ENCODE assay signal across 23 cellular contexts in the genomic region with DNA sequence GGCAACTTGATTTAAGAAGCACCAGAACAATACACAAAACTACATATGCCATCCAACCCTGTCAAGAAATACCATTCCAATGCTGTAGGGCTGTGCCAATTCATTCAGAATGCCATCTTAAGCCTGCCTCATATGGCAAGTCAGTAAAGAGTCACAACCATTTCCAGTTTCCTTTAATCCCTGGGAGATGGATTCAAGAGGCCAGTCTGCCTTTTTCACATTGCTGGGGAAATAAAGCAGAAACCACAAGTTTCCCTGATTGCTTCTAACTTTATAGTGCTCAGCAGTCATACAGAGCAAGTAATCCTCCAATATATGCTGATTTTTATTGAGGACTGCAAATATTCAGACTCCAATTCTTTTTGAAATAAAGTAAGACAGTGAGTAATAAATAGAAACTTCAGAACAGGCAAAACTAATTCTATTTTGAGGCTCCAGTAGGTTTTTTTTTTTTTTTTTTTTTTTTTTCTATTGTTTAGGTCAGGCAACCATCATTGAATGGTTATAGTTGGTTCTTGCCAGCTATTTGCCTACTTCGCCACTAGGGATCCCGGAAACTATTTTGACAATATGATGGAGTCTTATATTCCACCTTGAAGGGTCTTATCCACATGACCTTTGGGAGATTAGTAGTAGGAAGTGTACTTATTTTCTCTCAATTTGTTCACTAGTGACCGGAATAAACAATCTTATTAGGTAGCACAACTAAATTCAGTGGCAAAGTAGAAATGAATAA.
DNase-seq lines count a peak whose midpoint lies in the region; ATAC-seq, FAIRE-seq and TF ChIP-seq lines count a peak whose summit lies in the region.
"Had no signal": no experiment of that assay in that cellular context is flagged by ENCODE, and none has a peak within 500 bp of the region (broad histone marks: within the 10 kb centered on the region; RNA-seq: fewer than 3 reads in every experiment).

No MANE protein-coding gene starts in this region.

- no peak for TF ChIP-seq POLR2A in HepG2 (IDR thresholded peaks at IDR 0.05; ENCODE audit: insufficient read depth in 1 of 2, low read depth in 2 of 2, low read length in 2 of 2)

- H3K4me3 ChIP-seq in OCI-LY1 (ENCODE audit: low read depth, low read length, poor library complexity, severe bottlenecking) (no peak overlapping the region), retinal pigment epithelial cell (ENCODE audit: low read length) (no peak overlapping the region), HepG2 (replicated peaks in 1 of 3; ENCODE audit: insufficient read depth in 1 of 3, low read depth in 2 of 3, low read length in 3 of 3) (no peak overlapping the region)
- H3K4me3 ChIP-seq: BLaER1 had no signal

- CTCF ChIA-PET in HepG2 (lab: Yijun Ruan, JAX; ENCODE audit: low intra/inter-chr PET ratio, low total read pairs), result no interaction called here

- H3K4me1 Mint-ChIP-seq in chondrocyte (ENCODE audit: low read depth), result peaks cover 19% of the 10 kb centered on the region

- no peaks in the 10 kb centered on the region for H3K9me3 Mint-ChIP-seq in chondrocyte (ENCODE audit: low read depth)
- H3K9me3 Mint-ChIP-seq: nephron progenitor cell; stimulated activated memory B cell treated with anti-CD40 and anti-IgM and Interleukin-4, amounts not matched to agents 10 μg/mL and 1 μg/mL and 100 μg/mL, for 72 hours had no signal

- ATAC-seq in foreskin keratinocyte (no peak), HepG2 (no peak)
- ATAC-seq: stimulated activated memory B cell treated with anti-CD40 and anti-IgM and Interleukin-4, amounts not matched to agents 10 μg/mL and 1 μg/mL and 100 μg/mL, for 72 hours had no signal

- H3K27me3 ChIP-seq in OCI-LY1 (ENCODE audit: insufficient read depth, low read length) (no peaks in the 10 kb centered on the region), foreskin keratinocyte (no peaks in the 10 kb centered on the region), HepG2 (ENCODE audit: control insufficient read depth in 1 of 2, insufficient read depth in 2 of 2, low read length in 2 of 2) (no peaks in the 10 kb centered on the region)
- H3K27me3 ChIP-seq: BLaER1 had no signal

- H3K27ac Mint-ChIP-seq in chondrocyte (ENCODE audit: unreplicated experiment), result no peak overlapping the region
- H3K27ac Mint-ChIP-seq: nephron progenitor cell had no signal

- H3K36me3 ChIP-seq in OCI-LY1 (ENCODE audit: insufficient read depth, low read length) (no peaks in the 10 kb centered on the region), HepG2 (replicated peaks in 1 of 2; ENCODE audit: control insufficient read depth in 1 of 2, insufficient read depth in 2 of 2, low read length in 2 of 2) (no peaks in the 10 kb centered on the region)
- H3K36me3 ChIP-seq: BLaER1 had no signal

- no peak overlapping the region for H3K27ac ChIP-seq in OCI-LY1 (ENCODE audit: low read depth, low read length, poor library complexity, severe bottlenecking)
- peak overlapping the region; percentile 93 for H3K27ac ChIP-seq in foreskin keratinocyte
- H3K27ac ChIP-seq in HepG2 (ENCODE audit: extremely low read length, insufficient read depth, low read length), result no peak overlapping the region
- H3K27ac ChIP-seq in caudate nucleus (ENCODE audit: low read depth, low read length), result no peak overlapping the region
- H3K27ac ChIP-seq: BLaER1, KMS-11 had no signal

- H4K20me1 ChIP-seq in OCI-LY1 (ENCODE audit: insufficient read depth, low read length) (no peaks in the 10 kb centered on the region), HepG2 (ENCODE audit: insufficient read depth, low read length) (no peaks in the 10 kb centered on the region)
- H4K20me1 ChIP-seq: BLaER1 had no signal

- no peak for TF ChIP-seq RAD21 in HepG2 (CRISPR knock-in tag; IDR thresholded peaks at IDR 0.05)

- H3K4me3 Mint-ChIP-seq in chondrocyte (ENCODE audit: unreplicated experiment), result no peak overlapping the region
- H3K4me3 Mint-ChIP-seq: nephron progenitor cell; stimulated activated memory B cell treated with anti-CD40 and anti-IgM and Interleukin-4, amounts not matched to agents 10 μg/mL and 1 μg/mL and 100 μg/mL, for 72 hours had no signal

- H3K79me2 ChIP-seq in OCI-LY1 (ENCODE audit: insufficient read depth, low read length), result no peaks in the 10 kb centered on the region
- H3K79me2 ChIP-seq in HepG2 (ENCODE audit: insufficient read depth, low read length), result no peaks in the 10 kb centered on the region

- H3K9ac ChIP-seq in OCI-LY1 (ENCODE audit: low read length) (no peak overlapping the region), HepG2 (ENCODE audit: insufficient read depth, low read depth, low read length) (no peak overlapping the region)
- H3K9ac ChIP-seq: BLaER1, KMS-11 had no signal

- in situ Hi-C loops in HepG2 (cut with HindIII; ENCODE audit: extremely low pct_ligation_motif_present, low pct_unique_long_range_greater_than_20kb), result no loop called here

- no peak overlapping the region for H3K4me2 ChIP-seq in OCI-LY1 (ENCODE audit: low read length)
- H3K4me2 ChIP-seq in HepG2 (ENCODE audit: low read depth, low read length), result no peak overlapping the region
- H3K4me2 ChIP-seq: BLaER1, KMS-11 had no signal

- H2AFZ ChIP-seq in OCI-LY1 (ENCODE audit: low read length), result no peak overlapping the region
- H2AFZ ChIP-seq in HepG2 (ENCODE audit: low read length), result no peak overlapping the region

- no TSS peak for BruUV-seq in HepG2 (replicated peaks; lab: Mats Ljungman, UMichigan)

- H3K9me2 ChIP-seq in OCI-LY1 (ENCODE audit: low read depth, low read length), result no peaks in the 10 kb centered on the region

- no peaks in the 10 kb centered on the region for H3K36me3 Mint-ChIP-seq in chondrocyte (ENCODE audit: low read depth)
- H3K36me3 Mint-ChIP-seq: stimulated activated memory B cell treated with anti-CD40 and anti-IgM and Interleukin-4, amounts not matched to agents 10 μg/mL and 1 μg/mL and 100 μg/mL, for 72 hours had no signal

- DNase-seq in DMS53 (lab: John Stamatoyannopoulos, UW), result peak; percentile 31
- DNase-seq in DMS53 treated with DMSO at 0.1 percent for 48 hours (lab: John Stamatoyannopoulos, UW; ENCODE audit: unreplicated experiment), result no peak
- DNase-seq in foreskin keratinocyte, result no peak
- DNase-seq in retinal pigment epithelial cell (ENCODE audit: low read depth), result no peak
- DNase-seq in HepG2 (ENCODE audit: low spot score), result no peak
- no peak for DNase-seq in chondrocyte (ENCODE audit: low spot score)
- DNase-seq in caudate nucleus (lab: John Stamatoyannopoulos, UW), result no peak
- DNase-seq: 8988T; activated CD4-positive, alpha-beta T cell treated with anti-CD3 and anti-CD28 coated beads, Interleukin-2, amount 50 U/mL, for 1 hour; activated CD8-positive, alpha-beta memory T cell treated with anti-CD3 and anti-CD28 coated beads, Interleukin-2, amount 50 U/mL, for 48 hours; activated gamma-delta T cell; DMS 273 treated with DMSO at 0.1 percent for 48 hours; effector memory CD4-positive, alpha-beta T cell; hypothalamus; NCI-H1417; NCI-H2227 treated with DMSO at 0.1 percent for 48 hours; nephron progenitor cell; retina had no signal

- POLR2A ChIA-PET in HepG2 (lab: Yijun Ruan, JAX), result no interaction called here

- H3K9me3 ChIP-seq in OCI-LY1 (ENCODE audit: low read length) (no peaks in the 10 kb centered on the region), HepG2 (ENCODE audit: low read length) (no peaks in the 10 kb centered on the region)
- H3K9me3 ChIP-seq: BLaER1 had no signal

- intact Hi-C loops in HepG2 (cut with micrococcal nuclease; ENCODE audit: unreplicated experiment), result no loop called here

- FAIRE-seq in HepG2 (lab: Jason Lieb, UNC), result no peak
- FAIRE-seq: TTC549 had no signal

- TF ChIP-seq EP300 in HepG2 (IDR thresholded peaks at IDR 0.05; ENCODE audit: low read depth in 2 of 2, low read length in 2 of 2), result no peak
- no peak for TF ChIP-seq EP300 in HepG2 (CRISPR knock-in tag; IDR thresholded peaks at IDR 0.05; ENCODE audit: borderline replicate concordance)

- H3K4me1 ChIP-seq in OCI-LY1 (ENCODE audit: insufficient read depth, low read length, severe bottlenecking), result peaks cover 36% of the 10 kb centered on the region
- peaks cover 21% of the 10 kb centered on the region for H3K4me1 ChIP-seq in foreskin keratinocyte
- no peaks in the 10 kb centered on the region for H3K4me1 ChIP-seq in HepG2 (ENCODE audit: insufficient read depth, low read length)

- 18% methylated on average over 3 of the region's 3 CpGs for WGBS in HepG2 (ENCODE audit: low lambda C conversion rate)

- no peaks in the 10 kb centered on the region for H3K27me3 Mint-ChIP-seq in chondrocyte (ENCODE audit: low read depth)
- H3K27me3 Mint-ChIP-seq: stimulated activated memory B cell treated with anti-CD40 and anti-IgM and Interleukin-4, amounts not matched to agents 10 μg/mL and 1 μg/mL and 100 μg/mL, for 72 hours had no signal

- H3F3A ChIP-seq in OCI-LY1 (ENCODE audit: insufficient read depth, low read length), result no peaks in the 10 kb centered on the region

- TF ChIP-seq CTCF in OCI-LY1 (IDR thresholded peaks at IDR 0.05; ENCODE audit: low read length) (peak; percentile 31; the same call in 1 of the 2 replicates), foreskin keratinocyte (conservative IDR thresholded peaks at IDR 0.05) (peak; percentile 25), retinal pigment epithelial cell (conservative IDR thresholded peaks at IDR 0.05; ENCODE audit: low read depth, low read length) (peak; percentile 29), HepG2 (CRISPR knock-in tag; IDR thresholded peaks at IDR 0.05) (no peak), chondrocyte (IDR thresholded peaks at IDR 0.05) (no peak)

TF ChIP-seq in HepG2, 621 proteins besides CTCF, POLR2A, EP300 and RAD21 (continues in another document):
- TF ChIP-seq IRX3 (CRISPR knock-in tag; IDR thresholded peaks at IDR 0.05; ENCODE audit: borderline replicate concordance, low read depth) (no peak), TP53 (CRISPR knock-in tag; conservative IDR thresholded peaks at IDR 0.05) (no peak)
- TF ChIP-seq, protein P1, sequence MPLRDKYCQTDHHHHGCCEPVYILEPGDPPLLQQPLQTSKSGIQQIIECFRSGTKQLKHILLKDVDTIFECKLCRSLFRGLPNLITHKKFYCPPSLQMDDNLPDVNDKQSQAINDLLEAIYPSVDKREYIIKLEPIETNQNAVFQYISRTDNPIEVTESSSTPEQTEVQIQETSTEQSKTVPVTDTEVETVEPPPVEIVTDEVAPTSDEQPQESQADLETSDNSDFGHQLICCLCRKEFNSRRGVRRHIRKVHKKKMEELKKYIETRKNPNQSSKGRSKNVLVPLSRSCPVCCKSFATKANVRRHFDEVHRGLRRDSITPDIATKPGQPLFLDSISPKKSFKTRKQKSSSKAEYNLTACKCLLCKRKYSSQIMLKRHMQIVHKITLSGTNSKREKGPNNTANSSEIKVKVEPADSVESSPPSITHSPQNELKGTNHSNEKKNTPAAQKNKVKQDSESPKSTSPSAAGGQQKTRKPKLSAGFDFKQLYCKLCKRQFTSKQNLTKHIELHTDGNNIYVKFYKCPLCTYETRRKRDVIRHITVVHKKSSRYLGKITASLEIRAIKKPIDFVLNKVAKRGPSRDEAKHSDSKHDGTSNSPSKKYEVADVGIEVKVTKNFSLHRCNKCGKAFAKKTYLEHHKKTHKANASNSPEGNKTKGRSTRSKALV (CRISPR knock-in tag; IDR thresholded peaks at IDR 0.05), result no peak

Comparison
In these comparisons a context has a peak if more than half of its experiments do, and no peak if none do; other contexts are left out.
1. CTCF ChIP-seq: peak in OCI-LY1 (single experiment), foreskin keratinocyte (single experiment) and retinal pigment epithelial cell (single experiment); none in HepG2 (single experiment) and chondrocyte (single experiment).